27 cellular contexts compared by ENCODE assay signal in genomic region chr14:84959796-84960515, GRCh38.
"Had no signal": no experiment of that assay in that cellular context is flagged by ENCODE, and none has a peak within 500 bp of the region (broad histone marks: within the 10 kb centered on the region; RNA-seq: fewer than 3 reads in every experiment).

No MANE protein-coding gene starts in this region.

- H3K4me1 ChIP-seq: suprapubic skin had no signal

- H3K79me2 ChIP-seq: hepatocyte had no signal

- H3K4me1 Mint-ChIP-seq: activated naive CD8-positive, alpha-beta T cell treated with anti-CD3 and anti-CD28 coated beads, Interleukin-2, amount 10 ng/mL, durations not matched to agents 7 days and 5 days; memory B cell; naive B cell; stimulated activated effector memory CD8-positive, alpha-beta T cell treated with anti-CD3 and anti-CD28 coated beads, Interleukin-12 subunit alpha, Interleukin-12 subunit beta, amount 100 ng/mL, for 72 hours; stimulated activated naive CD8-positive, alpha-beta T cell treated with anti-CD3 and anti-CD28 coated beads, Interleukin-15, amount 100 ng/mL, for 72 hours; T-cell had no signal

- H3K4me3 Mint-ChIP-seq: activated naive CD4-positive, alpha-beta T cell treated with anti-CD3 and anti-CD28 coated beads for 36 hours; activated naive CD8-positive, alpha-beta T cell treated with anti-CD3 and anti-CD28 coated beads, Interleukin-2, amount 10 ng/mL, durations not matched to agents 7 days and 5 days; activated T-cell treated with anti-CD3 and anti-CD28 coated beads, Interleukin-2, amount 50 U/mL, for 4 hours; memory B cell; naive B cell; stimulated activated effector memory CD8-positive, alpha-beta T cell treated with anti-CD3 and anti-CD28 coated beads, Interleukin-12 subunit alpha, Interleukin-12 subunit beta, amount 100 ng/mL, for 72 hours; stimulated activated naive CD8-positive, alpha-beta T cell treated with anti-CD3 and anti-CD28 coated beads, Interleukin-15, amount 100 ng/mL, for 72 hours; T-cell; T-helper 2 cell treated with Interferon-gamma antibody and Interleukin-4, amounts not matched to agents 5 μg/mL and 100 μg/mL, for 36 hours had no signal

- H3K4me2 ChIP-seq: hepatocyte had no signal

- H3K27ac ChIP-seq: coronary artery, esophagus muscularis mucosa, hepatocyte, suprapubic skin, transverse colon, WERI-Rb-1 had no signal

- H2AFZ ChIP-seq: hepatocyte had no signal

- H3K27me3 Mint-ChIP-seq: activated naive CD8-positive, alpha-beta T cell treated with anti-CD3 and anti-CD28 coated beads, Interleukin-2, amount 10 ng/mL, durations not matched to agents 7 days and 5 days; memory B cell; naive B cell; stimulated activated naive CD8-positive, alpha-beta T cell treated with anti-CD3 and anti-CD28 coated beads, Interleukin-15, amount 100 ng/mL, for 72 hours; T-cell had no signal

- H3K27me3 ChIP-seq: esophagus muscularis mucosa, hepatocyte, suprapubic skin, transverse colon had no signal

- H3K27ac Mint-ChIP-seq: activated naive CD4-positive, alpha-beta T cell treated with anti-CD3 and anti-CD28 coated beads for 36 hours; activated naive CD8-positive, alpha-beta T cell treated with anti-CD3 and anti-CD28 coated beads, Interleukin-2, amount 10 ng/mL, durations not matched to agents 7 days and 5 days; memory B cell; naive B cell; stimulated activated effector memory CD8-positive, alpha-beta T cell treated with anti-CD3 and anti-CD28 coated beads, Interleukin-12 subunit alpha, Interleukin-12 subunit beta, amount 100 ng/mL, for 72 hours; stimulated activated naive CD8-positive, alpha-beta T cell treated with anti-CD3 and anti-CD28 coated beads, Interleukin-15, amount 100 ng/mL, for 72 hours; T-cell; T-helper 2 cell treated with Interferon-gamma antibody and Interleukin-4, amounts not matched to agents 5 μg/mL and 100 μg/mL, for 36 hours had no signal

- H3K36me3 ChIP-seq: esophagus muscularis mucosa, suprapubic skin, transverse colon, WERI-Rb-1 had no signal

- H3K9me3 ChIP-seq: esophagus muscularis mucosa, suprapubic skin, transverse colon had no signal

- DNase-seq: activated CD4-positive, alpha-beta T cell treated with anti-CD3 and anti-CD28 coated beads for 1 hour; activated CD4-positive, alpha-beta T cell treated with anti-CD3 and anti-CD28 coated beads, Interleukin-2, amount 50 U/mL, for 4 hours; activated CD8-positive, alpha-beta memory T cell treated with anti-CD3 and anti-CD28 coated beads for 24 hours; activated CD8-positive, alpha-beta memory T cell treated with anti-CD3 and anti-CD28 coated beads, Interleukin-2, amount 50 U/mL, for 4 hours; activated naive CD4-positive, alpha-beta T cell treated with anti-CD3 and anti-CD28 coated beads for 36 hours; activated naive CD8-positive, alpha-beta T cell treated with anti-CD3 and anti-CD28 coated beads, Interleukin-2, amount 10 ng/mL, durations not matched to agents 7 days and 5 days; activated T-cell treated with anti-CD3 and anti-CD28 coated beads, Interleukin-2, amount 50 U/mL, for 4 hours; amniotic stem cell; cerebellar nuclear complex; glutamatergic neuron; naive B cell; occipital lobe; posterior cingulate gyrus; small intestine; stimulated activated CD4-positive, alpha-beta T cell treated with anti-CD3 and anti-CD28 coated beads, Interleukin-2, amount 100 ng/mL, for 24 hours; stimulated activated naive CD8-positive, alpha-beta T cell treated with anti-CD3 and anti-CD28 coated beads, Interleukin-15, amount 100 ng/mL, for 72 hours; T-cell; transverse colon; WERI-Rb-1 had no signal

- H3K4me3 ChIP-seq: coronary artery, esophagus muscularis mucosa, hepatocyte, suprapubic skin, transverse colon had no signal

- H3K36me3 Mint-ChIP-seq: activated naive CD8-positive, alpha-beta T cell treated with anti-CD3 and anti-CD28 coated beads, Interleukin-2, amount 10 ng/mL, durations not matched to agents 7 days and 5 days; memory B cell; naive B cell; stimulated activated effector memory CD8-positive, alpha-beta T cell treated with anti-CD3 and anti-CD28 coated beads, Interleukin-12 subunit alpha, Interleukin-12 subunit beta, amount 100 ng/mL, for 72 hours; T-cell had no signal

- ATAC-seq: activated T-cell treated with anti-CD3 and anti-CD28 coated beads, Interleukin-2, amount 50 U/mL, for 4 hours; sciatic nerve; stimulated activated effector memory CD8-positive, alpha-beta T cell treated with anti-CD3 and anti-CD28 coated beads, Interleukin-12 subunit alpha, Interleukin-12 subunit beta, amount 100 ng/mL, for 72 hours; stimulated activated naive CD8-positive, alpha-beta T cell treated with anti-CD3 and anti-CD28 coated beads, Interleukin-15, amount 100 ng/mL, for 72 hours; T-cell had no signal
